Comparison of ENCODE assay signal across 8 cellular contexts in genomic region chr6:122726649-122727048, GRCh38. TPM values are rescaled to one million over a fixed set of nuclear protein-coding genes. Genes with fewer than 3 reads are reported as not detected.
DNase-seq lines count a peak whose midpoint lies in the region; ATAC-seq and TF ChIP-seq lines count a peak whose summit lies in the region.

No MANE protein-coding gene starts in this region.

- intact Hi-C loops in spleen (cut with DNase I; ENCODE audit: low total_unique reads) = no loop called here

- H3K36me3 ChIP-seq in spleen = no peaks in the 10 kb centered on the region

- ATAC-seq in GM19463 (IDR thresholded peaks at IDR 0.05; ENCODE audit: unreplicated experiment) = peak; percentile 43
- ATAC-seq in foreskin keratinocyte = peak; percentile 82
- no peak for ATAC-seq in HG03521 (IDR thresholded peaks at IDR 0.05; ENCODE audit: unreplicated experiment)

- no peak overlapping the region for H3K4me3 ChIP-seq in spleen

- 43 to 50% (median 45%) methylated on average over 2 of the region's 2 CpGs for WGBS in spleen, 5 donors

- H3K9me3 ChIP-seq in spleen = no peaks in the 10 kb centered on the region

- H3K4me1 ChIP-seq in foreskin keratinocyte = no peaks in the 10 kb centered on the region
- H3K4me1 ChIP-seq in spleen = no peaks in the 10 kb centered on the region

- TF ChIP-seq CTCF in foreskin keratinocyte (conservative IDR thresholded peaks at IDR 0.05) (peak; percentile 74), spleen (IDR thresholded peaks at IDR 0.05 in 8 of 11, conservative IDR thresholded peaks at IDR 0.05 in 3 of 11) (peak in 4 of 11 experiments; percentile 19 to 40 (median 32))

- H3K27me3 ChIP-seq in foreskin keratinocyte = no peaks in the 10 kb centered on the region
- no peaks in the 10 kb centered on the region for H3K27me3 ChIP-seq in spleen (replicated peaks in 1 of 7)

- H3K27ac ChIP-seq in foreskin keratinocyte (no peak overlapping the region), spleen (no peak overlapping the region)

- no peak for TF ChIP-seq POLR2A in spleen (IDR thresholded peaks at IDR 0.05)

- DNase-seq in AG20443 (ENCODE audit: low spot score) (peak; percentile 18), OCI-M1 (lab: John Stamatoyannopoulos, UW) (peak; percentile 84), foreskin keratinocyte (peak in 1 of 2 donors; percentile 24), NCI-H446 (lab: John Stamatoyannopoulos, UW) (no peak), spleen (no peak), nucleus accumbens (lab: John Stamatoyannopoulos, UW) (no peak)

RNA-seq across cellular contexts. Expression of gene FABP7, which starts 52.9 kb away (rescaled TPM):
- total RNA-seq in foreskin keratinocyte (0.27 and 0.39 TPM in 2 replicates), spleen (not detected)
- polyA plus RNA-seq in foreskin keratinocyte (0.49 and 0.59 TPM in 2 replicates), spleen (under 1 TPM in 1 of 3 donors, not detected in 2; 0.08 TPM)

Comparison
In these comparisons a context has a peak if more than half of its experiments do, and no peak if none do; other contexts are left out.
1. DNase-seq: peak in AG20443 (single experiment) and OCI-M1 (single experiment); none in NCI-H446 (0 of 2), spleen (single experiment) and nucleus accumbens (0 of 56).